15 cellular contexts compared by ENCODE assay signal in genomic region chr11:78207532-78208256, GRCh38. TPM values are rescaled to one million over a fixed set of nuclear protein-coding genes. Genes with fewer than 3 reads are reported as not detected.
DNase-seq lines count a peak whose midpoint lies in the region; ATAC-seq, FAIRE-seq and TF ChIP-seq lines count a peak whose summit lies in the region.
"Had no signal": no experiment of that assay in that cellular context is flagged by ENCODE, and none has a peak within 500 bp of the region (broad histone marks: within the 10 kb centered on the region; RNA-seq: fewer than 3 reads in every experiment).

No MANE protein-coding gene starts in this region.

- no peak overlapping the region for H3K4me3 ChIP-seq in left ventricle myocardium inferior
- H3K4me3 ChIP-seq in heart left ventricle = no peak overlapping the region
- no peak overlapping the region for H3K4me3 ChIP-seq in gastrocnemius medialis
- H3K4me3 ChIP-seq: A549 had no signal

- 86 to 92% (median 90%) methylated on average over 10 to 11 of the region's 11 CpGs for WGBS in heart left ventricle, 4 donors

- TF ChIP-seq CTCF in left ventricle myocardium inferior (IDR thresholded peaks at IDR 0.05; ENCODE audit: borderline replicate concordance) (no peak), heart left ventricle (IDR thresholded peaks at IDR 0.05) (no peak), gastrocnemius medialis (IDR thresholded peaks at IDR 0.05 in 4 of 5, conservative IDR thresholded peaks at IDR 0.05 in 1 of 5) (no peak), D721Med (IDR thresholded peaks at IDR 0.05; ENCODE audit: insufficient read depth, missing control alignments) (no peak)

- intact Hi-C loops in left ventricle myocardium inferior (cut with micrococcal nuclease) = no loop called here
- intact Hi-C loops in heart left ventricle (cut with DNase I) = no loop called here
- intact Hi-C loops in gastrocnemius medialis (cut with DNase I; ENCODE audit: low total_unique reads) = no loop called here

- in situ Hi-C loops in gastrocnemius medialis (cut with MboI; ENCODE audit: low sequenced_read_pairs in 4 of 4) = loop anchor here in 1 of 4 donors (25.0 kb wide), 2 partner anchors 95 to 355 kb away; partner anchors contain the start of gene NARS2

- no peak overlapping the region for H3K4me3 Mint-ChIP-seq in central memory CD8-positive, alpha-beta T cell
- H3K4me3 Mint-ChIP-seq: CD14-positive monocyte had no signal

- H3K27ac Mint-ChIP-seq in central memory CD8-positive, alpha-beta T cell (ENCODE audit: low read depth) = peak overlapping the region; percentile 12

- H3K36me3 Mint-ChIP-seq in central memory CD8-positive, alpha-beta T cell (ENCODE audit: insufficient read depth) = peaks cover 20% of the 10 kb centered on the region

- H3K36me3 ChIP-seq in left ventricle myocardium inferior (peaks cover 33% of the 10 kb centered on the region), heart left ventricle (peaks cover 0 to 65% (median 31%) of the 10 kb centered on the region in 9 donors), gastrocnemius medialis (peaks cover 0 to 21% of the 10 kb centered on the region in 2 donors)

- no peaks in the 10 kb centered on the region for H3K27me3 ChIP-seq in left ventricle myocardium inferior (ENCODE audit: low read depth)
- H3K27me3 ChIP-seq in heart left ventricle = no peaks in the 10 kb centered on the region
- H3K27me3 ChIP-seq in gastrocnemius medialis = no peaks in the 10 kb centered on the region

- no peak for TF ChIP-seq POLR2A in heart left ventricle (IDR thresholded peaks at IDR 0.05)
- TF ChIP-seq POLR2A in gastrocnemius medialis (IDR thresholded peaks at IDR 0.05) = no peak

- ATAC-seq in heart left ventricle = no peak
- ATAC-seq in central memory CD8-positive, alpha-beta T cell (replicated peaks; ENCODE audit: extremely low read depth, poor library complexity, severe bottlenecking) = no peak
- ATAC-seq in gastrocnemius medialis = no peak
- no peak for ATAC-seq in GM18498 (IDR thresholded peaks at IDR 0.05; ENCODE audit: unreplicated experiment)
- ATAC-seq: HCT116 had no signal

- H3K9me3 Mint-ChIP-seq in central memory CD8-positive, alpha-beta T cell = no peaks in the 10 kb centered on the region

- peaks cover 27% of the 10 kb centered on the region for H3K4me1 Mint-ChIP-seq in central memory CD8-positive, alpha-beta T cell

- H3K4me1 ChIP-seq in left ventricle myocardium inferior = peaks cover 5% of the 10 kb centered on the region
- peaks cover 0 to 7% (median 0%) of the 10 kb centered on the region in 12 donors for H3K4me1 ChIP-seq in heart left ventricle
- H3K4me1 ChIP-seq in gastrocnemius medialis = peaks cover 11 to 16% of the 10 kb centered on the region in 2 donors
- H3K4me1 ChIP-seq: A549 had no signal

- H3K27me3 Mint-ChIP-seq in central memory CD8-positive, alpha-beta T cell = no peaks in the 10 kb centered on the region

- H3K27ac ChIP-seq in left ventricle myocardium inferior (replicated peaks) (no peak overlapping the region), heart left ventricle (no peak overlapping the region), gastrocnemius medialis (peak overlapping the region; percentile 74 to 88 (median 84))
- H3K27ac ChIP-seq: A549 had no signal

- H3K9me3 ChIP-seq in left ventricle myocardium inferior (replicated peaks) (no peaks in the 10 kb centered on the region), heart left ventricle (no peaks in the 10 kb centered on the region), gastrocnemius medialis (no peaks in the 10 kb centered on the region)
- H3K9me3 ChIP-seq: A549 had no signal

- peak; percentile 2 for DNase-seq in left ventricle myocardium inferior
- no peak for DNase-seq in heart left ventricle
- peak; percentile 56 for DNase-seq in NCI-H226
- DNase-seq in central memory CD8-positive, alpha-beta T cell (ENCODE audit: low spot score in 2 of 2) = no peak
- no peak for DNase-seq in gastrocnemius medialis
- no peak for DNase-seq in NCI-H510A treated with DMSO at 0.1 percent for 48 hours (lab: John Stamatoyannopoulos, UW)
- DNase-seq in D721Med (ENCODE audit: insufficient read length, low spot score) = no peak
- DNase-seq: KG1, NCI-H1048, PC-3 had no signal

- no peak for FAIRE-seq in D721Med (lab: Jason Lieb, UNC)
- FAIRE-seq: A549, GM12891 had no signal

RNA-seq across cellular contexts. Expression of gene USP35, which starts 19.0 kb away (rescaled TPM):
- total RNA-seq in left ventricle myocardium inferior = 5.8 TPM
- total RNA-seq in heart left ventricle = 1 to 10 TPM; 4.5 to 8.1 (median 5.3) TPM
- 1 to 10 TPM; 5.6 to 6.6 TPM for polyA plus RNA-seq in heart left ventricle
- total RNA-seq in gastrocnemius medialis = 1 to 10 TPM; 4.6 to 6.1 (median 5.4) TPM

RNA-seq across cellular contexts. Expression of gene KCTD21, which starts 19.3 kb away (rescaled TPM):
- 8.6 TPM for total RNA-seq in left ventricle myocardium inferior
- 10 to 100 TPM in 1 of 9 donors, 1 to 10 TPM in 8; 5.6 to 10.9 (median 7.2) TPM for total RNA-seq in heart left ventricle
- polyA plus RNA-seq in heart left ventricle = 1 to 10 TPM; 3.4 to 8.3 TPM
- total RNA-seq in gastrocnemius medialis = 10 to 100 TPM in 3 of 4 donors, 1 to 10 TPM in 1; 6.0 to 18.9 (median 15.8) TPM

Comparison
In these comparisons a context has a peak if more than half of its experiments do, and no peak if none do; other contexts are left out.
1. DNase-seq: peak in left ventricle myocardium inferior (single experiment) and NCI-H226 (single experiment); none in heart left ventricle (0 of 5), central memory CD8-positive, alpha-beta T cell (0 of 2), gastrocnemius medialis (0 of 2), NCI-H510A treated with DMSO at 0.1 percent for 48 hours (single experiment) and D721Med (single experiment).
2. H3K27ac ChIP-seq: peak in gastrocnemius medialis (4 of 4); none in left ventricle myocardium inferior (single experiment) and heart left ventricle (0 of 12).